Comparison of ENCODE assay signal across 2 cellular contexts in genomic region chr11:44814881-44815592, GRCh38.
TF ChIP-seq lines count a peak whose summit lies in the region.

No MANE protein-coding gene starts in this region.

TF ChIP-seq in WTC11, 78 proteins besides CTCF, POLR2A, EP300 and RAD21 (continued from another document):
- TF ChIP-seq, protein P1, sequence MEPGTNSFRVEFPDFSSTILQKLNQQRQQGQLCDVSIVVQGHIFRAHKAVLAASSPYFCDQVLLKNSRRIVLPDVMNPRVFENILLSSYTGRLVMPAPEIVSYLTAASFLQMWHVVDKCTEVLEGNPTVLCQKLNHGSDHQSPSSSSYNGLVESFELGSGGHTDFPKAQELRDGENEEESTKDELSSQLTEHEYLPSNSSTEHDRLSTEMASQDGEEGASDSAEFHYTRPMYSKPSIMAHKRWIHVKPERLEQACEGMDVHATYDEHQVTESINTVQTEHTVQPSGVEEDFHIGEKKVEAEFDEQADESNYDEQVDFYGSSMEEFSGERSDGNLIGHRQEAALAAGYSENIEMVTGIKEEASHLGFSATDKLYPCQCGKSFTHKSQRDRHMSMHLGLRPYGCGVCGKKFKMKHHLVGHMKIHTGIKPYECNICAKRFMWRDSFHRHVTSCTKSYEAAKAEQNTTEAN (CRISPR knock-in tag; IDR thresholded peaks at IDR 0.05): no peak
- TF ChIP-seq, protein P2, sequence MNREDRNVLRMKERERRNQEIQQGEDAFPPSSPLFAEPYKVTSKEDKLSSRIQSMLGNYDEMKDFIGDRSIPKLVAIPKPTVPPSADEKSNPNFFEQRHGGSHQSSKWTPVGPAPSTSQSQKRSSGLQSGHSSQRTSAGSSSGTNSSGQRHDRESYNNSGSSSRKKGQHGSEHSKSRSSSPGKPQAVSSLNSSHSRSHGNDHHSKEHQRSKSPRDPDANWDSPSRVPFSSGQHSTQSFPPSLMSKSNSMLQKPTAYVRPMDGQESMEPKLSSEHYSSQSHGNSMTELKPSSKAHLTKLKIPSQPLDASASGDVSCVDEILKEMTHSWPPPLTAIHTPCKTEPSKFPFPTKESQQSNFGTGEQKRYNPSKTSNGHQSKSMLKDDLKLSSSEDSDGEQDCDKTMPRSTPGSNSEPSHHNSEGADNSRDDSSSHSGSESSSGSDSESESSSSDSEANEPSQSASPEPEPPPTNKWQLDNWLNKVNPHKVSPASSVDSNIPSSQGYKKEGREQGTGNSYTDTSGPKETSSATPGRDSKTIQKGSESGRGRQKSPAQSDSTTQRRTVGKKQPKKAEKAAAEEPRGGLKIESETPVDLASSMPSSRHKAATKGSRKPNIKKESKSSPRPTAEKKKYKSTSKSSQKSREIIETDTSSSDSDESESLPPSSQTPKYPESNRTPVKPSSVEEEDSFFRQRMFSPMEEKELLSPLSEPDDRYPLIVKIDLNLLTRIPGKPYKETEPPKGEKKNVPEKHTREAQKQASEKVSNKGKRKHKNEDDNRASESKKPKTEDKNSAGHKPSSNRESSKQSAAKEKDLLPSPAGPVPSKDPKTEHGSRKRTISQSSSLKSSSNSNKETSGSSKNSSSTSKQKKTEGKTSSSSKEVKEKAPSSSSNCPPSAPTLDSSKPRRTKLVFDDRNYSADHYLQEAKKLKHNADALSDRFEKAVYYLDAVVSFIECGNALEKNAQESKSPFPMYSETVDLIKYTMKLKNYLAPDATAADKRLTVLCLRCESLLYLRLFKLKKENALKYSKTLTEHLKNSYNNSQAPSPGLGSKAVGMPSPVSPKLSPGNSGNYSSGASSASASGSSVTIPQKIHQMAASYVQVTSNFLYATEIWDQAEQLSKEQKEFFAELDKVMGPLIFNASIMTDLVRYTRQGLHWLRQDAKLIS (CRISPR knock-in tag; IDR thresholded peaks at IDR 0.05; ENCODE audit: borderline replicate concordance): no peak
- TF ChIP-seq GTF2I (CRISPR knock-in tag; conservative IDR thresholded peaks at IDR 0.05): no peak
- no peak for TF ChIP-seq HMGA2 (CRISPR knock-in tag; IDR thresholded peaks at IDR 0.05)
- no peak for TF ChIP-seq STAT6 (CRISPR knock-in tag; conservative IDR thresholded peaks at IDR 0.05; ENCODE audit: low read depth)
- no peak for TF ChIP-seq ATF1 (CRISPR knock-in tag; IDR thresholded peaks at IDR 0.05)
- no peak for TF ChIP-seq SOX15 (CRISPR knock-in tag; IDR thresholded peaks at IDR 0.05)
- no peak for TF ChIP-seq SP1 (CRISPR knock-in tag; conservative IDR thresholded peaks at IDR 0.05)
- no peak for TF ChIP-seq ZNF396 (CRISPR knock-in tag; IDR thresholded peaks at IDR 0.05; ENCODE audit: borderline replicate concordance)
- TF ChIP-seq EMX1 (CRISPR knock-in tag; IDR thresholded peaks at IDR 0.05): no peak
- TF ChIP-seq ZNF317 (CRISPR knock-in tag; IDR thresholded peaks at IDR 0.05; ENCODE audit: borderline replicate concordance, low read depth): no peak
- TF ChIP-seq IRF1 (CRISPR knock-in tag; IDR thresholded peaks at IDR 0.05): no peak
- TF ChIP-seq OVOL2 (CRISPR knock-in tag; IDR thresholded peaks at IDR 0.05; ENCODE audit: borderline replicate concordance): no peak
TF ChIP-seq in WTC11: peak in this region for 0.

TF ChIP-seq in SK-N-SH treated with all-trans-retinoic acid at 6 μM for 48 hours, 23 proteins besides CTCF, POLR2A, EP300 and RAD21 (continued from another document):
- TF ChIP-seq TSHZ2 (CRISPR knock-in tag; IDR thresholded peaks at IDR 0.05): no peak
- TF ChIP-seq PATZ1 (CRISPR knock-in tag; IDR thresholded peaks at IDR 0.05; ENCODE audit: borderline replicate concordance): no peak
